ENCODE assay signal across 16 cellular contexts in genomic region chr1:38175062-38175461, GRCh38.
A peak's percentile ranks its signal among the peaks of the same experiment; 100 is the strongest.
DNase-seq lines count a peak whose midpoint lies in the region; ATAC-seq and TF ChIP-seq lines count a peak whose summit lies in the region.
"Had no signal": no experiment of that assay in that cellular context is flagged by ENCODE, and none has a peak within 500 bp of the region (broad histone marks: within the 10 kb centered on the region; RNA-seq: fewer than 3 reads in every experiment).

No MANE protein-coding gene starts in this region.

- H3K4me3 ChIP-seq in OCI-LY3 (ENCODE audit: low read length) = peak overlapping the region; percentile 26; the same call in 1 of the 2 replicates
- H3K4me3 ChIP-seq: BLaER1, GM23248 had no signal

- no peak for ATAC-seq in HG02840 (IDR thresholded peaks at IDR 0.05; ENCODE audit: low FRiP score, unreplicated experiment)
- ATAC-seq in natural killer cell treated with Interleukin-12 subunit alpha and Interleukin-12 subunit beta and Interleukin-15 and Interleukin-18, amount 100 ng/mL, for 72 hours = no peak

- H3K4me3 Mint-ChIP-seq in neural crest cell (no peak overlapping the region), endothelial cell (ENCODE audit: unreplicated experiment) (no peak overlapping the region)
- H3K4me3 Mint-ChIP-seq in natural killer cell treated with Interleukin-12 subunit alpha and Interleukin-12 subunit beta and Interleukin-15 and Interleukin-18, amount 100 ng/mL, for 72 hours = no peak overlapping the region
- H3K4me3 Mint-ChIP-seq: CD14-positive monocyte; CD4-positive, alpha-beta memory T cell had no signal

- H3K36me3 Mint-ChIP-seq in neural crest cell (ENCODE audit: low read depth) (no peaks in the 10 kb centered on the region), endothelial cell (ENCODE audit: low read depth, unreplicated experiment) (peaks cover under 1% of the 10 kb centered on the region)
- no peaks in the 10 kb centered on the region for H3K36me3 Mint-ChIP-seq in natural killer cell treated with Interleukin-12 subunit alpha and Interleukin-12 subunit beta and Interleukin-15 and Interleukin-18, amount 100 ng/mL, for 72 hours
- H3K36me3 Mint-ChIP-seq: CD14-positive monocyte; CD4-positive, alpha-beta memory T cell had no signal

- DNase-seq in cerebellum (ENCODE audit: low spot score) = peak; percentile 10
- DNase-seq in neural crest cell (ENCODE audit: low read depth, low spot score) = no peak
- no peak for DNase-seq in NCI-H187 treated with DMSO at 0.1 percent for 48 hours (lab: John Stamatoyannopoulos, UW)
- DNase-seq in endothelial cell (ENCODE audit: low spot score) = no peak
- DNase-seq in natural killer cell treated with Interleukin-12 subunit alpha and Interleukin-12 subunit beta and Interleukin-15 and Interleukin-18, amount 100 ng/mL, for 72 hours (ENCODE audit: low spot score) = no peak
- DNase-seq: 8988T; CD4-positive, alpha-beta memory T cell; DMS153; DMS79; GF-D8; GM23248; HCEC 1CT had no signal

- no peaks in the 10 kb centered on the region for H3K79me2 ChIP-seq in OCI-LY3 (ENCODE audit: low read length)

- peaks cover 6% of the 10 kb centered on the region for H3K36me3 ChIP-seq in OCI-LY3 (replicated peaks; ENCODE audit: low read depth, low read length)
- H3K36me3 ChIP-seq: BLaER1 had no signal

- H2AFZ ChIP-seq in OCI-LY3 (ENCODE audit: low read depth, low read length) = 0 out of 2 replicates have a peak overlapping the region, but pooled peaks have one; percentile 12
- H2AFZ ChIP-seq: GM23248 had no signal

- no peaks in the 10 kb centered on the region for H3K9me3 ChIP-seq in OCI-LY3 (ENCODE audit: insufficient read depth, low read length)
- H3K9me3 ChIP-seq: BLaER1 had no signal

- H3K27ac ChIP-seq in OCI-LY3 (ENCODE audit: low read length) = peak overlapping the region; percentile 99
- H3K27ac ChIP-seq: BLaER1, GM23248 had no signal

- H3K27me3 ChIP-seq in OCI-LY3 (ENCODE audit: low read depth, low read length) = no peaks in the 10 kb centered on the region
- H3K27me3 ChIP-seq: BLaER1 had no signal

- H3K4me1 ChIP-seq in OCI-LY3 (ENCODE audit: low read length) = peaks cover 73% of the 10 kb centered on the region

- H3K27ac Mint-ChIP-seq in neural crest cell (ENCODE audit: unreplicated experiment) (peak overlapping the region; percentile 91), endothelial cell (ENCODE audit: unreplicated experiment) (no peak overlapping the region)
- H3K27ac Mint-ChIP-seq in natural killer cell treated with Interleukin-12 subunit alpha and Interleukin-12 subunit beta and Interleukin-15 and Interleukin-18, amount 100 ng/mL, for 72 hours = no peak overlapping the region
- H3K27ac Mint-ChIP-seq: CD4-positive, alpha-beta memory T cell had no signal

- H3K4me2 ChIP-seq in OCI-LY3 (ENCODE audit: low read length) = peak overlapping the region; percentile 92
- H3K4me2 ChIP-seq: BLaER1 had no signal

- H3K4me1 Mint-ChIP-seq in neural crest cell = peaks cover 26% of the 10 kb centered on the region
- no peaks in the 10 kb centered on the region for H3K4me1 Mint-ChIP-seq in endothelial cell (ENCODE audit: unreplicated experiment)
- peaks cover 5 to 20% of the 10 kb centered on the region in 2 donors for H3K4me1 Mint-ChIP-seq in natural killer cell treated with Interleukin-12 subunit alpha and Interleukin-12 subunit beta and Interleukin-15 and Interleukin-18, amount 100 ng/mL, for 72 hours (ENCODE audit: low read depth in 2 of 2)
- H3K4me1 Mint-ChIP-seq: CD4-positive, alpha-beta memory T cell had no signal

- no peak for TF ChIP-seq CTCF in OCI-LY3 (IDR thresholded peaks at IDR 0.05; ENCODE audit: low read depth, low read length)
- no peak for TF ChIP-seq CTCF in neural crest cell (conservative IDR thresholded peaks at IDR 0.05)
- no peak for TF ChIP-seq CTCF in endothelial cell (IDR thresholded peaks at IDR 0.05; ENCODE audit: unreplicated experiment)

- H3K27me3 Mint-ChIP-seq in neural crest cell (ENCODE audit: low read depth) (no peaks in the 10 kb centered on the region), endothelial cell (ENCODE audit: unreplicated experiment) (peaks cover 1% of the 10 kb centered on the region)
- no peaks in the 10 kb centered on the region for H3K27me3 Mint-ChIP-seq in natural killer cell treated with Interleukin-12 subunit alpha and Interleukin-12 subunit beta and Interleukin-15 and Interleukin-18, amount 100 ng/mL, for 72 hours

- peak overlapping the region; percentile 94 for H3K9ac ChIP-seq in OCI-LY3 (ENCODE audit: low read length)
- H3K9ac ChIP-seq: BLaER1, GM23248 had no signal

- no peaks in the 10 kb centered on the region for H4K20me1 ChIP-seq in OCI-LY3 (ENCODE audit: insufficient read depth, low read length)
- H4K20me1 ChIP-seq: BLaER1 had no signal

- peaks cover 5% of the 10 kb centered on the region for H3K9me3 Mint-ChIP-seq in neural crest cell
- H3K9me3 Mint-ChIP-seq in endothelial cell (ENCODE audit: unreplicated experiment) = no peaks in the 10 kb centered on the region
- H3K9me3 Mint-ChIP-seq in natural killer cell treated with Interleukin-12 subunit alpha and Interleukin-12 subunit beta and Interleukin-15 and Interleukin-18, amount 100 ng/mL, for 72 hours = no peaks in the 10 kb centered on the region
- H3K9me3 Mint-ChIP-seq: CD4-positive, alpha-beta memory T cell had no signal
